In the genomic region with DNA sequence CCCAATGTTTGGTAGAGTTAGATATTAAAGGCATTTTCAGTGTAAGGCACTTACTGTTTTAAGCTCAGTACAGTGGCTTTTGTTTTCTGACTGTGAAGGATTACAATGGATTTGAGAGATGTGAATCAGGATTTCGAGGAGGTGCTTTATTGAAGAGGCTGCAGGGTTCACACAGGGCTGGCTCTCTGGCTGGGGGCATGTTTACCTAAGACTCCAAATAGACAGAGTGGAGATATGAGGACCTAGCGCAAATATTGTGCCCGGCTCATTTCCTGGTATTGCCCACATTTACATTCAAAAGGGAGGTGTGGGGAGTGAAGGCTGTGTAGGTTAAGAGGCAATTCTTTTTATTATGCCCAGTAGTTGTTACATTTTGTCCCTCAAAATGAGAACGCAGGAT, we compare ENCODE assay signal across 13 cellular contexts.
DNase-seq lines count a peak whose midpoint lies in the region; ATAC-seq and TF ChIP-seq lines count a peak whose summit lies in the region.
"Had no signal": no experiment of that assay in that cellular context is flagged by ENCODE, and none has a peak within 500 bp of the region (broad histone marks: within the 10 kb centered on the region; RNA-seq: fewer than 3 reads in every experiment).

No MANE protein-coding gene starts in this region.

- POLR2A ChIA-PET in WTC11 (lab: Charles Lee), result no interaction called here

- DNase-seq in H7 (peak; percentile 64), NCI-H187 treated with DMSO at 0.1 percent for 48 hours (lab: John Stamatoyannopoulos, UW) (peak; percentile 78), WTC11 (ENCODE audit: low spot score) (no peak), T-helper 1 cell (no peak), D341Med (ENCODE audit: low spot score) (no peak), NCI-H1930 (lab: John Stamatoyannopoulos, UW) (no peak)
- DNase-seq: stimulated activated CD4-positive, alpha-beta T cell treated with anti-CD3 and anti-CD28 coated beads, Interleukin-4, amount 100 ng/mL, for 1 hour; stimulated activated naive CD4-positive, alpha-beta T cell had no signal

- ATAC-seq in WTC11 (peak; percentile 50), HG03175 (IDR thresholded peaks at IDR 0.05; ENCODE audit: unreplicated experiment) (no peak)

- H3K9me3 ChIP-seq in muscle layer of duodenum (ENCODE audit: control insufficient read depth in 1 of 2, low read length in 2 of 2), result no peaks in the 10 kb centered on the region

- H3K36me3 ChIP-seq in H7 (replicated peaks; ENCODE audit: control insufficient read depth, insufficient read depth, low read length) (no peaks in the 10 kb centered on the region), muscle layer of duodenum (ENCODE audit: control insufficient read depth in 1 of 2, insufficient read depth in 2 of 2, low read length in 2 of 2) (no peaks in the 10 kb centered on the region)
- H3K36me3 ChIP-seq: BLaER1 treated with 17β-estradiol and CSF1 and Interleukin-3, amounts not matched to agents 10 nM and 100 nM had no signal

- H3K4me1 Mint-ChIP-seq in WTC11, result peaks cover 63% of the 10 kb centered on the region
- H3K4me1 Mint-ChIP-seq: central memory CD8-positive, alpha-beta T cell had no signal

- H3K4me3 ChIP-seq in H7 (ENCODE audit: insufficient read depth, low read depth, low read length) (no peak overlapping the region), muscle layer of duodenum (ENCODE audit: low read depth in 1 of 2, low read length in 2 of 2) (no peak overlapping the region)
- H3K4me3 ChIP-seq: BLaER1 treated with 17β-estradiol and CSF1 and Interleukin-3, amounts not matched to agents 10 nM and 100 nM had no signal

- peak overlapping the region; percentile 95 for H3K27ac Mint-ChIP-seq in WTC11
- H3K27ac Mint-ChIP-seq: activated naive CD4-positive, alpha-beta T cell treated with anti-CD3 and anti-CD28 coated beads, Interleukin-2, amount 50 U/mL, for 72 hours had no signal

- peak overlapping the region; percentile 33; the same call in 1 of the 2 replicates for H3K4me3 Mint-ChIP-seq in WTC11
- H3K4me3 Mint-ChIP-seq: central memory CD8-positive, alpha-beta T cell had no signal

- peak overlapping the region; percentile 0 for H3K27ac ChIP-seq in muscle layer of duodenum (ENCODE audit: low read length)
- H3K27ac ChIP-seq: BLaER1 treated with 17β-estradiol and CSF1 and Interleukin-3, amounts not matched to agents 10 nM and 100 nM had no signal

- CTCF ChIA-PET in WTC11 (lab: Charles Lee), result interaction anchor here (0.6 to 2.1 kb wide), 3 partner anchors 20 to 107 kb away, joined by 3 to 6 read pairs (median 5); no protein-coding TSS in a partner anchor

- peaks cover 31% of the 10 kb centered on the region for H3K9me3 Mint-ChIP-seq in WTC11
- H3K9me3 Mint-ChIP-seq: activated naive CD4-positive, alpha-beta T cell treated with anti-CD3 and anti-CD28 coated beads, Interleukin-2, amount 50 U/mL, for 72 hours; central memory CD8-positive, alpha-beta T cell had no signal

- H3K27me3 ChIP-seq in H7 (ENCODE audit: control insufficient read depth, insufficient read depth, low read length) (no peaks in the 10 kb centered on the region; the same call in 1 of the 2 replicates), muscle layer of duodenum (ENCODE audit: low read depth, low read length) (no peaks in the 10 kb centered on the region)
- H3K27me3 ChIP-seq: BLaER1 treated with 17β-estradiol and CSF1 and Interleukin-3, amounts not matched to agents 10 nM and 100 nM had no signal

- H3K36me3 Mint-ChIP-seq in WTC11, result no peaks in the 10 kb centered on the region; the same call in 1 of the 2 replicates
- H3K36me3 Mint-ChIP-seq: activated naive CD4-positive, alpha-beta T cell treated with anti-CD3 and anti-CD28 coated beads, Interleukin-2, amount 50 U/mL, for 72 hours had no signal

- TF ChIP-seq CTCF in WTC11 (IDR thresholded peaks at IDR 0.05), result no peak

- 0 out of 2 replicates have a peak, but pooled peaks cover 3% of the 10 kb centered on the region for H3K27me3 Mint-ChIP-seq in WTC11 (ENCODE audit: low read depth)

- no peaks in the 10 kb centered on the region for H3K4me1 ChIP-seq in muscle layer of duodenum (ENCODE audit: control insufficient read depth in 1 of 2, insufficient read depth in 2 of 2, low read length in 2 of 2)

TF ChIP-seq in WTC11, 78 proteins besides CTCF, POLR2A, EP300 and RAD21:
- TF ChIP-seq ZNF232 (CRISPR knock-in tag; IDR thresholded peaks at IDR 0.05) (no peak), IRF2 (CRISPR knock-in tag; IDR thresholded peaks at IDR 0.05; ENCODE audit: borderline replicate concordance, low read depth) (no peak), ESRRA (CRISPR knock-in tag; IDR thresholded peaks at IDR 0.05; ENCODE audit: borderline replicate concordance) (no peak), NFE2L1 (CRISPR knock-in tag; IDR thresholded peaks at IDR 0.05) (no peak), MYBL2 (CRISPR knock-in tag; IDR thresholded peaks at IDR 0.05) (no peak), JAZF1 (CRISPR knock-in tag; IDR thresholded peaks at IDR 0.05) (no peak), MXD4 (CRISPR knock-in tag; IDR thresholded peaks at IDR 0.05; ENCODE audit: borderline replicate concordance) (no peak), FOXK1 (CRISPR knock-in tag; IDR thresholded peaks at IDR 0.05) (no peak), OVOL2 (CRISPR knock-in tag; IDR thresholded peaks at IDR 0.05; ENCODE audit: borderline replicate concordance) (no peak), GABPB1 (CRISPR knock-in tag; IDR thresholded peaks at IDR 0.05) (no peak), NR3C1 (CRISPR knock-in tag; conservative IDR thresholded peaks at IDR 0.05; ENCODE audit: low read depth) (no peak), ELF4 (CRISPR knock-in tag; IDR thresholded peaks at IDR 0.05; ENCODE audit: low read depth) (no peak), CREB1 (CRISPR knock-in tag; IDR thresholded peaks at IDR 0.05) (no peak), SP1 (CRISPR knock-in tag; conservative IDR thresholded peaks at IDR 0.05) (no peak)
- TF ChIP-seq, protein P1, sequence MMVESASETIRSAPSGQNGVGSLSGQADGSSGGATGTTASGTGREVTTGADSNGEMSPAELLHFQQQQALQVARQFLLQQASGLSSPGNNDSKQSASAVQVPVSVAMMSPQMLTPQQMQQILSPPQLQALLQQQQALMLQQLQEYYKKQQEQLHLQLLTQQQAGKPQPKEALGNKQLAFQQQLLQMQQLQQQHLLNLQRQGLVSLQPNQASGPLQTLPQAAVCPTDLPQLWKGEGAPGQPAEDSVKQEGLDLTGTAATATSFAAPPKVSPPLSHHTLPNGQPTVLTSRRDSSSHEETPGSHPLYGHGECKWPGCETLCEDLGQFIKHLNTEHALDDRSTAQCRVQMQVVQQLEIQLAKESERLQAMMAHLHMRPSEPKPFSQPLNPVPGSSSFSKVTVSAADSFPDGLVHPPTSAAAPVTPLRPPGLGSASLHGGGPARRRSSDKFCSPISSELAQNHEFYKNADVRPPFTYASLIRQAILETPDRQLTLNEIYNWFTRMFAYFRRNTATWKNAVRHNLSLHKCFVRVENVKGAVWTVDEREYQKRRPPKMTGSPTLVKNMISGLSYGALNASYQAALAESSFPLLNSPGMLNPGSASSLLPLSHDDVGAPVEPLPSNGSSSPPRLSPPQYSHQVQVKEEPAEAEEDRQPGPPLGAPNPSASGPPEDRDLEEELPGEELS (CRISPR knock-in tag; IDR thresholded peaks at IDR 0.05), result no peak
- TF ChIP-seq, protein P2, sequence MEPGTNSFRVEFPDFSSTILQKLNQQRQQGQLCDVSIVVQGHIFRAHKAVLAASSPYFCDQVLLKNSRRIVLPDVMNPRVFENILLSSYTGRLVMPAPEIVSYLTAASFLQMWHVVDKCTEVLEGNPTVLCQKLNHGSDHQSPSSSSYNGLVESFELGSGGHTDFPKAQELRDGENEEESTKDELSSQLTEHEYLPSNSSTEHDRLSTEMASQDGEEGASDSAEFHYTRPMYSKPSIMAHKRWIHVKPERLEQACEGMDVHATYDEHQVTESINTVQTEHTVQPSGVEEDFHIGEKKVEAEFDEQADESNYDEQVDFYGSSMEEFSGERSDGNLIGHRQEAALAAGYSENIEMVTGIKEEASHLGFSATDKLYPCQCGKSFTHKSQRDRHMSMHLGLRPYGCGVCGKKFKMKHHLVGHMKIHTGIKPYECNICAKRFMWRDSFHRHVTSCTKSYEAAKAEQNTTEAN (CRISPR knock-in tag; IDR thresholded peaks at IDR 0.05), result no peak
- TF ChIP-seq, protein P3, sequence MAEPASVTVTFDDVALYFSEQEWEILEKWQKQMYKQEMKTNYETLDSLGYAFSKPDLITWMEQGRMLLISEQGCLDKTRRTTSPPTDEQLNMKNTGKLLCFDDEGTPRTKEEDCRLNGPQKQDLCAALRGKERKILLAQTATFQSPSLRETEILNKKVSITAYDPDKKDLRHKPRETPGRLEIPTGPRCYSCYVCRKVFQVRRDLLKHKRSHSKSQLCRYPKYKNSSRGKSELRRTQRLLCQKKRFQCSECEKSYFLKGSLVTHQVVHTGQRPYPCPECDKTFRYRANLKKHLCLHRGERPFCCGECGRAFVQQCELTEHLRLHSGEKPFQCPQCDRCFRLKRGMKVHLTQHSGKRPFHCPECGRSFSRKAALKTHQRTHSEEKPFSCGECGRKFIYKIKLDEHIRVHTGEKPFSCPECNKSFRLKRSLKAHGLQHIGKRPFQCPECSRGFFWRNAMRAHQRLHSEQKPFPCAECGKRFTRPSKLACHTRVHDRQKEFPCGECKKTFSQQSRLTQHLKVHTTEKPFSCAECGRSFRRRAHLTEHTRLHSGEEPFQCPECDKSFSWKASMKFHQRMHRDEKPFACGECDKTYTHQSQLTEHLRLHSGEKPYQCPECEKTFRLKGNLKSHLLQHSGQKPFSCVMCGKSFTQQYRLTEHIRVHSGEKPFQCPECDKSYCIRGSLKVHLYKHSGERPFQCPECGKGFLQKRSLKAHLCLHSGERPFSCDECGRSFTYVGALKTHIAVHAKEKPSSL (CRISPR knock-in tag; conservative IDR thresholded peaks at IDR 0.05), result no peak

Comparison
In these comparisons a context has a peak if more than half of its experiments do, and no peak if none do; other contexts are left out.
1. DNase-seq: peak in H7 (single experiment) and NCI-H187 treated with DMSO at 0.1 percent for 48 hours (single experiment); none in WTC11 (single experiment), T-helper 1 cell (0 of 5), D341Med (single experiment) and NCI-H1930 (0 of 2).